ENCODE assay signal across 17 cellular contexts in genomic region chr6:32442977-32443552, GRCh38. TPM values are rescaled to one million over a fixed set of nuclear protein-coding genes. Genes with fewer than 3 reads are reported as not detected.
"Had no signal": no experiment of that assay in that cellular context is flagged by ENCODE, and none has a peak within 500 bp of the region (broad histone marks: within the 10 kb centered on the region; RNA-seq: fewer than 3 reads in every experiment).

No MANE protein-coding gene starts in this region.

- H3K4me1 Mint-ChIP-seq: brain, nephron progenitor cell had no signal

- H3K36me3 ChIP-seq: WERI-Rb-1 had no signal

- H3K4me1 ChIP-seq: testis had no signal

- H3K27me3 ChIP-seq: left lung, testis had no signal

- H3K9me3 ChIP-seq: left lung, testis had no signal

- H3K4me3 ChIP-seq: left lung, testis had no signal

- H3K9me3 Mint-ChIP-seq: activated naive CD4-positive, alpha-beta T cell treated with anti-CD3 and anti-CD28 coated beads, Interleukin-2, amount 50 U/mL, for 24 hours; brain; nephron progenitor cell; stimulated activated naive CD8-positive, alpha-beta T cell treated with anti-CD3 and anti-CD28 coated beads, Interleukin-15, amount 100 ng/mL, for 72 hours had no signal

- H3K27ac ChIP-seq: left lung, testis, WERI-Rb-1 had no signal

- DNase-seq: activated CD4-positive, alpha-beta T cell treated with anti-CD3 and anti-CD28 coated beads, Interleukin-2, amount 10 ng/mL, durations not matched to agents 24 days and 14 days; amygdala; left lung; mesenchymal stem cell; nephron progenitor cell; stimulated activated CD4-positive, alpha-beta T cell treated with anti-CD3 and anti-CD28 coated beads, Interleukin-4, amount 100 ng/mL, for 1 hour; stimulated activated CD8-positive, alpha-beta memory T cell treated with anti-CD3 and anti-CD28 coated beads, Interleukin-4, amount 100 ng/mL, for 48 hours; stimulated activated naive CD8-positive, alpha-beta T cell treated with anti-CD3 and anti-CD28 coated beads, Interleukin-15, amount 100 ng/mL, for 72 hours; T-helper 9 cell; testis; WERI-Rb-1 had no signal

- ATAC-seq: left lung; stimulated activated naive CD8-positive, alpha-beta T cell treated with anti-CD3 and anti-CD28 coated beads, Interleukin-15, amount 100 ng/mL, for 72 hours had no signal

- FAIRE-seq: keratinocyte had no signal

- H3K27ac Mint-ChIP-seq: activated CD4-positive, alpha-beta T cell treated with anti-CD3 and anti-CD28 coated beads, Interleukin-2, amount 10 ng/mL, durations not matched to agents 24 days and 14 days; activated naive CD4-positive, alpha-beta T cell treated with anti-CD3 and anti-CD28 coated beads, Interleukin-2, amount 50 U/mL, for 24 hours; brain; nephron progenitor cell; stimulated activated naive CD8-positive, alpha-beta T cell treated with anti-CD3 and anti-CD28 coated beads, Interleukin-15, amount 100 ng/mL, for 72 hours had no signal

- H3K4me3 Mint-ChIP-seq: activated CD4-positive, alpha-beta T cell treated with anti-CD3 and anti-CD28 coated beads, Interleukin-2, amount 10 ng/mL, durations not matched to agents 24 days and 14 days; activated naive CD4-positive, alpha-beta T cell treated with anti-CD3 and anti-CD28 coated beads, Interleukin-2, amount 50 U/mL, for 24 hours; brain; nephron progenitor cell; stimulated activated naive CD8-positive, alpha-beta T cell treated with anti-CD3 and anti-CD28 coated beads, Interleukin-15, amount 100 ng/mL, for 72 hours had no signal

RNA-seq across cellular contexts. Expression of gene HLA-DRA, which starts 3.4 kb away (rescaled TPM):
- total RNA-seq: epithelial cell of proximal tubule, osteocyte had no signal

RNA-seq across cellular contexts. Expression of gene BTNL2, which starts 36.1 kb away (rescaled TPM):
- total RNA-seq: activated CD4-positive, alpha-beta T cell treated with anti-CD3 and anti-CD28 coated beads, Interleukin-2, amount 10 ng/mL, durations not matched to agents 24 days and 14 days; left lung; osteocyte; urinary bladder had no signal
- polyA plus RNA-seq: keratinocyte, urinary bladder had no signal
